ENCODE assay signal across 7 cellular contexts in the genomic region with DNA sequence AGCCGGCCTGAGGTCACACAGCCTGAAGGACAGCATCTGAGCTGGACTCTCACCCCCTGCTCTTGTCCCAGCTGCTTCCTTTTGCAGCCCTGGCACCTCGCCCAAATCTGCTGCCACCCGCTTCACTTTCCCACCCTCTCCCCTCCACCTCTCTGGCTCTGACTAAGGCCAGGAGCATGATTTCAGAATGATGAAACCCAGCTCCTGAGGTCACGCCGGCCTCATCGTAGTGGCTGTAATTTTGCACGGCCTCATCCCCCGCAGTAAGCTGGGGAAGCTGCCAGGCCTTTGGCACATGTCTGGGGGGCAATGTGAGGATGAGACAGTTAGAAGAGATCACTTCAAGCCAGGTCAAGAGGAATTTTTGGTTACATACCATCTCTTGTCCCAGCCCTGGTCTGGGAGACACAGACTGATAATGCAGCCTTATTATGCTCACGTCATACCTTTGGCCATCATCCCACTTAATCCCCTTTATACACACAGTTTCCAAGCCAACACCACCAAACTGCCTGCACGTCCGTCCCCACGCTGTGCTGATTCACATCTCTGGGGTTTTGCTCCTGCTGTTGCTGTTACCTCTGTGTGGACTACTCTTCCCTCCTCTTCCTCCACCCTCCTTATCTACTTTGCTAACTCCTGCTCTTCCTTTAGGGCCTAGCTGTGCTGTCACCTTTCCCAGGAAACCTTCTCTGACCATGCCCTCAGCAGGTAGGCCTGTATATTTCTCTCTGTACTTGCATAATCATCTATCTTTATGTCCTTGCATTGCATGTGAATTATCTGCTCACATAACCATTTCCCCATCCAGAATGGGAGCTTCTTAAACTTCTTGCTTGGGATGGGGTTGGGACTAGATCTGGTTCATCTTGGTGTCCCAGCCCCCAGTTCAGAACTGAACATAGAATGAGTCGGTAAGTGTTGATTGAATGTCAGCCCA. TPM values are rescaled to one million over a fixed set of nuclear protein-coding genes. Genes with fewer than 3 reads are reported as not detected.
DNase-seq lines count a peak whose midpoint lies in the region; ATAC-seq and TF ChIP-seq lines count a peak whose summit lies in the region.

No MANE protein-coding gene starts in this region.

- H3K27ac ChIP-seq in layer of hippocampus (ENCODE audit: low read depth, low read length) = peak overlapping the region; percentile 36
- H3K27ac ChIP-seq in upper lobe of right lung = peak overlapping the region; percentile 42
- H3K27ac ChIP-seq in CD8-positive, alpha-beta memory T cell (ENCODE audit: low read depth, low read length) = no peak overlapping the region

- POLR2A ChIA-PET in CD8-positive, alpha-beta memory T cell (lab: Charles Lee) = no interaction called here

- peaks cover 3% of the 10 kb centered on the region for H3K4me1 ChIP-seq in upper lobe of right lung
- no peaks in the 10 kb centered on the region for H3K4me1 ChIP-seq in CD8-positive, alpha-beta memory T cell (ENCODE audit: insufficient read depth, low read length)

- no peaks in the 10 kb centered on the region for H3K9me3 Mint-ChIP-seq in CD8-positive, alpha-beta memory T cell

- H3K27me3 ChIP-seq in MG63 (no peaks in the 10 kb centered on the region), layer of hippocampus (ENCODE audit: control insufficient read depth, insufficient read depth, low read length) (no peaks in the 10 kb centered on the region), upper lobe of right lung (no peaks in the 10 kb centered on the region)
- no peaks in the 10 kb centered on the region for H3K27me3 ChIP-seq in CD8-positive, alpha-beta memory T cell (ENCODE audit: insufficient read depth, low read length, poor library complexity, severe bottlenecking)

- no peak overlapping the region for H3K4me3 Mint-ChIP-seq in CD8-positive, alpha-beta memory T cell

- H3K36me3 ChIP-seq in MG63 (no peaks in the 10 kb centered on the region; the same call in 1 of the 2 replicates), upper lobe of right lung (no peaks in the 10 kb centered on the region)
- H3K36me3 ChIP-seq in CD8-positive, alpha-beta memory T cell (ENCODE audit: insufficient read depth, low read length) = no peaks in the 10 kb centered on the region

- no peaks in the 10 kb centered on the region for H3K27me3 Mint-ChIP-seq in CD8-positive, alpha-beta memory T cell

- H3K9me3 ChIP-seq in MG63 (peaks cover 3% of the 10 kb centered on the region; the same call in 1 of the 2 replicates), upper lobe of right lung (no peaks in the 10 kb centered on the region)
- H3K9me3 ChIP-seq in CD8-positive, alpha-beta memory T cell (ENCODE audit: low read length) = no peaks in the 10 kb centered on the region

- H3K4me3 ChIP-seq in MG63 (no peak overlapping the region), upper lobe of right lung (no peak overlapping the region)
- no peak overlapping the region for H3K4me3 ChIP-seq in CD8-positive, alpha-beta memory T cell (ENCODE audit: low read length)

- intact Hi-C loops in upper lobe of right lung (cut with DNase I) = no loop called here

- no peak for TF ChIP-seq CTCF in upper lobe of right lung (IDR thresholded peaks at IDR 0.05)

- no peaks in the 10 kb centered on the region for H3K36me3 Mint-ChIP-seq in CD8-positive, alpha-beta memory T cell

- DNase-seq in MG63 (peak; percentile 97), astrocyte of the hippocampus (ENCODE audit: low read depth, low spot score) (peak; percentile 97), upper lobe of right lung (no peak), RPMI8226 (no peak)
- DNase-seq in CD8-positive, alpha-beta memory T cell = no peak

- no peaks in the 10 kb centered on the region for H3K4me1 Mint-ChIP-seq in CD8-positive, alpha-beta memory T cell

- peak overlapping the region in 1 of 8 donors; percentile 17 for H3K27ac Mint-ChIP-seq in CD8-positive, alpha-beta memory T cell

- CTCF ChIA-PET in CD8-positive, alpha-beta memory T cell (lab: Charles Lee) = interaction anchor here (0.5 to 1.4 kb wide), 2 partner anchors 9 to 249 kb away, joined by 3 read pairs; no protein-coding TSS in a partner anchor

- ATAC-seq in upper lobe of right lung = peak; percentile 46
- ATAC-seq in HG02870 (IDR thresholded peaks at IDR 0.05; ENCODE audit: unreplicated experiment) = no peak

RNA-seq across cellular contexts. Expression of a gene that starts 58.0 kb away (rescaled TPM):
- not detected in 2 replicates for total RNA-seq in MG63 (2014; rRNA removed; shearing (Covaris generic); ENCODE audit: low replicate concordance)
- total RNA-seq in upper lobe of right lung = 1.6 TPM
- total RNA-seq in CD8-positive, alpha-beta memory T cell = not detected
- not detected for polyA plus RNA-seq in CD8-positive, alpha-beta memory T cell

Comparison
In these comparisons a context has a peak if more than half of its experiments do, and no peak if none do; other contexts are left out.
1. DNase-seq: peak in MG63 (single experiment) and astrocyte of the hippocampus (single experiment); none in upper lobe of right lung (single experiment), RPMI8226 (single experiment) and CD8-positive, alpha-beta memory T cell (0 of 5).